8 cellular contexts compared by ENCODE assay signal in genomic region chr1:207321790-207322530, GRCh38. TPM values are rescaled to one million over a fixed set of nuclear protein-coding genes. Genes with fewer than 3 reads are reported as not detected.
DNase-seq lines count a peak whose midpoint lies in the region; ATAC-seq and TF ChIP-seq lines count a peak whose summit lies in the region.

No MANE protein-coding gene starts in this region.

- H3K36me3 ChIP-seq in sigmoid colon, result peaks cover 0 to 29% (median 8%) of the 10 kb centered on the region in 4 donors

- H3K9me3 ChIP-seq in sigmoid colon, result no peaks in the 10 kb centered on the region

- 0 to 1% methylated on average over 36 of the region's 36 CpGs for WGBS in sigmoid colon, 2 donors

- no peak for DNase-seq in Right ventricle myocardium inferior (ENCODE audit: missing footprints)
- no peak for DNase-seq in cardiac septum (ENCODE audit: low spot score)
- DNase-seq in KG1 (lab: John Stamatoyannopoulos, UW), result peak; percentile 13
- DNase-seq in activated naive CD8-positive, alpha-beta T cell treated with anti-CD3 and anti-CD28 coated beads, Interleukin-2, amount 50 U/mL, for 24 hours, result no peak
- DNase-seq in hepatic stellate cell (ENCODE audit: low spot score), result peak; percentile 4
- no peak for DNase-seq in sigmoid colon
- no peak for DNase-seq in NCI-H2196 treated with DMSO at 0.1 percent for 48 hours (lab: John Stamatoyannopoulos, UW; ENCODE audit: unreplicated experiment)

- intact Hi-C loops in Right ventricle myocardium inferior (cut with DNase I), result loop anchor here (2.0 to 5.0 kb wide), 2 partner anchors 70 to 117 kb away; no protein-coding TSS in a partner anchor
- intact Hi-C loops in cardiac septum (cut with DNase I), result loop anchor here (5.0 to 10.0 kb wide), 4 partner anchors 40 to 270 kb away; partner anchors contain the start of genes PFKFB2 and YOD1
- intact Hi-C loops in sigmoid colon (cut with DNase I), result loop anchor here (2.0 kb wide), 1 partner anchor 269 kb away; the partner anchor contains the start of gene PFKFB2

- peaks cover 0 to 17% (median 11%) of the 10 kb centered on the region in 4 donors for H3K4me1 ChIP-seq in sigmoid colon

- TF ChIP-seq POLR2A in sigmoid colon (IDR thresholded peaks at IDR 0.05), result no peak

- peaks cover 47% of the 10 kb centered on the region for H3K36me3 Mint-ChIP-seq in activated naive CD8-positive, alpha-beta T cell treated with anti-CD3 and anti-CD28 coated beads, Interleukin-2, amount 50 U/mL, for 24 hours (ENCODE audit: low read depth)

- peaks cover 2% of the 10 kb centered on the region for H3K27me3 Mint-ChIP-seq in activated naive CD8-positive, alpha-beta T cell treated with anti-CD3 and anti-CD28 coated beads, Interleukin-2, amount 50 U/mL, for 24 hours

- peak overlapping the region; percentile 64 to 98 (median 80) for H3K4me3 ChIP-seq in sigmoid colon

- peaks cover 48% of the 10 kb centered on the region for H3K4me1 Mint-ChIP-seq in activated naive CD8-positive, alpha-beta T cell treated with anti-CD3 and anti-CD28 coated beads, Interleukin-2, amount 50 U/mL, for 24 hours

- no peak for TF ChIP-seq EP300 in sigmoid colon (IDR thresholded peaks at IDR 0.05)

- H3K27ac ChIP-seq in sigmoid colon, result peak overlapping the region; percentile 87 to 91 (median 88)

- TF ChIP-seq CTCF in sigmoid colon (IDR thresholded peaks at IDR 0.05), result no peak

- H3K4me3 Mint-ChIP-seq in activated naive CD8-positive, alpha-beta T cell treated with anti-CD3 and anti-CD28 coated beads, Interleukin-2, amount 50 U/mL, for 24 hours, result peak overlapping the region; percentile 97

- peak overlapping the region; percentile 99 for H3K27ac Mint-ChIP-seq in activated naive CD8-positive, alpha-beta T cell treated with anti-CD3 and anti-CD28 coated beads, Interleukin-2, amount 50 U/mL, for 24 hours

- H3K9me3 Mint-ChIP-seq in activated naive CD8-positive, alpha-beta T cell treated with anti-CD3 and anti-CD28 coated beads, Interleukin-2, amount 50 U/mL, for 24 hours, result no peaks in the 10 kb centered on the region

- ATAC-seq in Right ventricle myocardium inferior (peak; percentile 0), GM18520 (IDR thresholded peaks at IDR 0.05; ENCODE audit: unreplicated experiment) (no peak)
- no peak for ATAC-seq in activated naive CD8-positive, alpha-beta T cell treated with anti-CD3 and anti-CD28 coated beads, Interleukin-2, amount 50 U/mL, for 24 hours

- H3K27me3 ChIP-seq in sigmoid colon, result no peaks in the 10 kb centered on the region

RNA-seq across cellular contexts. Expression of gene CD55, which starts 0.5 kb away (rescaled TPM):
- 68.9 TPM for total RNA-seq in Right ventricle myocardium inferior
- total RNA-seq in cardiac septum, result 61.9 TPM
- 10 to 100 TPM; 25.3 to 48.9 (median 42.3) TPM for total RNA-seq in sigmoid colon
- polyA plus RNA-seq in sigmoid colon, result 10 to 100 TPM; 10.8 to 56.1 (median 17.3) TPM

Comparison
In these comparisons a context has a peak if more than half of its experiments do, and no peak if none do; other contexts are left out.
1. DNase-seq: peak in KG1 (single experiment) and hepatic stellate cell (single experiment); none in Right ventricle myocardium inferior (single experiment), cardiac septum (single experiment), activated naive CD8-positive, alpha-beta T cell treated with anti-CD3 and anti-CD28 coated beads, Interleukin-2, amount 50 U/mL, for 24 hours (single experiment), sigmoid colon (single experiment) and NCI-H2196 treated with DMSO at 0.1 percent for 48 hours (single experiment).